Comparison of ENCODE assay signal across 8 cellular contexts in the genomic region with DNA sequence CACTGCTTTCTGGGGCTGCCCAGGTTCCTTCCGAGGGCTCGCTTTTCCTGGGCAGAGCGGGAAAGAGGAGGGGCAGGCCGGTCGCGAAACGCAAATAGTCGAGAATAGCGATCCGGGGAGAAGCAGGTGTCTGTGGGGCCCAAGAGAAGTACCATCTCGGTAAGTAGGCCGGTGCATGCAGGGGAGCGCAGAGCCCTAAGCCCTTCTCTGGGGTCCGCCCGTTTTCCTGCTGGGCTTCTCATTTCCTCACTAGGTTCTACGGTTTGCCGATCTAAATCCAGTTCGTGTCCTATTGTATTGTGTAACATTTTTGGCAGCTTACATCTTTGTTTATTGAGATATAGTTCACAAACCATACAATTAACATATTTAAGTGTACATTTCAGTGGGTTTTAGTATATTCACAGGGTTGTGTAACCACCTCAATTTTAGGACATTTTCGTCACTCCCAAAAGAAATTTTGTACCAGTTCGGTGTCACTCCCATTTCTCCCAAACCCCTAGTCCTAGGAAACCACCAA. TPM values are rescaled to one million over a fixed set of nuclear protein-coding genes. Genes with fewer than 3 reads are reported as not detected.
DNase-seq lines count a peak whose midpoint lies in the region; ATAC-seq and TF ChIP-seq lines count a peak whose summit lies in the region.

No MANE protein-coding gene starts in this region.

- H3K9me3 ChIP-seq in BE2C (no peaks in the 10 kb centered on the region), colonic mucosa (no peaks in the 10 kb centered on the region), thoracic aorta (no peaks in the 10 kb centered on the region)

- H3K27ac ChIP-seq in colonic mucosa = peak overlapping the region; percentile 95
- H3K27ac ChIP-seq in thoracic aorta = peak overlapping the region; percentile 94 to 95

- H3K4me1 ChIP-seq in BE2C (peaks cover 14% of the 10 kb centered on the region), colonic mucosa (peaks cover 20% of the 10 kb centered on the region), thoracic aorta (ENCODE audit: control insufficient read depth in 1 of 2, low read depth in 2 of 2) (peaks cover 20 to 37% of the 10 kb centered on the region in 2 donors)

- H3K4me3 ChIP-seq in BE2C (ENCODE audit: low read depth, low read length) (peak overlapping the region; percentile 97), colonic mucosa (peak overlapping the region; percentile 42), thoracic aorta (peak overlapping the region; percentile 86)

- peak; percentile 3 for ATAC-seq in GM21723 (IDR thresholded peaks at IDR 0.05; ENCODE audit: unreplicated experiment)
- peak; percentile 10 for ATAC-seq in thoracic aorta (ENCODE audit: insufficient number of reproducible peaks, low FRiP score, low read depth)
- ATAC-seq in HG02852 (IDR thresholded peaks at IDR 0.05; ENCODE audit: unreplicated experiment) = no peak

- DNase-seq in BE2C = peak; percentile 27
- DNase-seq in RKO (ENCODE audit: low spot score) = peak; percentile 43
- DNase-seq in colonic mucosa = peak; percentile 56
- peak; percentile 36 to 41 for DNase-seq in lung microvascular endothelial cell (ENCODE audit: low read depth in 2 of 2)
- no peak for DNase-seq in thoracic aorta (ENCODE audit: low spot score)
- DNase-seq in putamen (ENCODE audit: low spot score) = no peak

- no peak for TF ChIP-seq CTCF in BE2C (IDR thresholded peaks at IDR 0.05; ENCODE audit: low read depth, low read length)
- no peak for TF ChIP-seq CTCF in colonic mucosa (IDR thresholded peaks at IDR 0.05)
- TF ChIP-seq CTCF in thoracic aorta (IDR thresholded peaks at IDR 0.05) = no peak

- intact Hi-C loops in colonic mucosa (cut with DNase I) = no loop called here

- H3K9ac ChIP-seq in colonic mucosa (ENCODE audit: low read depth in 2 of 2, low read length in 2 of 2) = peak overlapping the region; percentile 95 to 98

- no peaks in the 10 kb centered on the region for H3K27me3 ChIP-seq in BE2C
- H3K27me3 ChIP-seq in colonic mucosa = no peaks in the 10 kb centered on the region
- H3K27me3 ChIP-seq in thoracic aorta (replicated peaks; ENCODE audit: insufficient read depth) = no peaks in the 10 kb centered on the region

- H3K36me3 ChIP-seq in BE2C (no peaks in the 10 kb centered on the region), colonic mucosa (no peaks in the 10 kb centered on the region), thoracic aorta (no peaks in the 10 kb centered on the region)

RNA-seq across cellular contexts. Expression of a gene that starts 6.9 kb away (rescaled TPM):
- 19.9 TPM for polyA plus RNA-seq in BE2C (2012; ENCODE audit: insufficient read depth, insufficient read length, low read depth)
- total RNA-seq in colonic mucosa (10 to 100 TPM; 17.1 to 23.3 TPM), lung microvascular endothelial cell (6.1 and 8.5 TPM in 2 replicates), thoracic aorta (10 to 100 TPM; 10.4 to 65.0 TPM)

RNA-seq across cellular contexts. Expression of a gene that starts 18.1 kb away (rescaled TPM):
- 1,053 TPM for polyA plus RNA-seq in BE2C (2012; ENCODE audit: insufficient read depth, insufficient read length, low read depth)
- total RNA-seq in colonic mucosa (1,000 to 10,000 TPM; 1,783 to 5,339 TPM), lung microvascular endothelial cell (1,882 and 2,489 TPM in 2 replicates), thoracic aorta (1,000 to 10,000 TPM; 2,389 to 3,309 TPM)

RNA-seq across cellular contexts. Expression of a gene that starts 18.3 kb away (rescaled TPM):
- polyA plus RNA-seq in BE2C (2012; ENCODE audit: insufficient read depth, insufficient read length, low read depth) = not detected
- 1 to 10 TPM; 1.2 to 2.6 TPM for total RNA-seq in colonic mucosa
- under 0.01 TPM in 1 of 2 replicates, not detected in the other for total RNA-seq in lung microvascular endothelial cell
- 1 to 10 TPM; 1.1 to 1.3 TPM for total RNA-seq in thoracic aorta

Comparison
In these comparisons a context has a peak if more than half of its experiments do, and no peak if none do; other contexts are left out.
1. DNase-seq: peak in BE2C (single experiment), RKO (single experiment), colonic mucosa (single experiment) and lung microvascular endothelial cell (2 of 2); none in thoracic aorta (single experiment) and putamen (single experiment).
2. H3K4me3 ChIP-seq: peak in every context shown above with its lines; median percentile 97 in BE2C; 86 in thoracic aorta; 42 in colonic mucosa.